Comparison of ENCODE assay signal across 10 cellular contexts in genomic region chr1:16915627-16915973, GRCh38. TPM values are rescaled to one million over a fixed set of nuclear protein-coding genes. Genes with fewer than 3 reads are reported as not detected.
DNase-seq lines count a peak whose midpoint lies in the region; ATAC-seq, FAIRE-seq and TF ChIP-seq lines count a peak whose summit lies in the region.
"Had no signal": no experiment of that assay in that cellular context is flagged by ENCODE, and none has a peak within 500 bp of the region (broad histone marks: within the 10 kb centered on the region; RNA-seq: fewer than 3 reads in every experiment).

No MANE protein-coding gene starts in this region.

- H3K27ac ChIP-seq in astrocyte (ENCODE audit: low read depth, low read length) (no peak overlapping the region), tibial nerve (no peak overlapping the region)
- H3K27ac ChIP-seq: SJCRH30 had no signal

- H3K4me2 ChIP-seq in astrocyte (ENCODE audit: low read length): no peak overlapping the region

- peaks cover 23% of the 10 kb centered on the region for H3K27me3 Mint-ChIP-seq in astrocyte (ENCODE audit: low read depth, unreplicated experiment)
- H3K27me3 Mint-ChIP-seq in nephron (ENCODE audit: low read depth): peaks cover 3% of the 10 kb centered on the region

- H3K27me3 ChIP-seq in astrocyte (ENCODE audit: insufficient read depth, low read length) (no peaks in the 10 kb centered on the region), tibial nerve (no peaks in the 10 kb centered on the region)
- H3K27me3 ChIP-seq: SJCRH30 had no signal

- no peak overlapping the region for H3K9ac ChIP-seq in astrocyte (ENCODE audit: low read length)

- in situ Hi-C loops in KBM-7 (cut with MboI; ENCODE audit: low pct_unique_long_range_greater_than_20kb, low sequenced_read_pairs): no loop called here

- 51 to 56% methylated on average over 4 of the region's 4 CpGs for WGBS in tibial nerve, 2 donors

- no peaks in the 10 kb centered on the region for H3K36me3 ChIP-seq in astrocyte (ENCODE audit: insufficient read depth, low read length)
- no peaks in the 10 kb centered on the region for H3K36me3 ChIP-seq in tibial nerve
- H3K36me3 ChIP-seq: SJCRH30 had no signal

- no peak for TF ChIP-seq EP300 in tibial nerve (IDR thresholded peaks at IDR 0.05)

- no peak overlapping the region for H2AFZ ChIP-seq in astrocyte (ENCODE audit: low read depth, low read length)

- no peak for TF ChIP-seq POLR2A in tibial nerve (IDR thresholded peaks at IDR 0.05)

- H3K4me1 Mint-ChIP-seq in astrocyte (ENCODE audit: low read depth, unreplicated experiment) (peaks cover 2% of the 10 kb centered on the region), nephron (peaks cover 9% of the 10 kb centered on the region)

- H3K9me3 Mint-ChIP-seq in astrocyte (ENCODE audit: unreplicated experiment) (no peaks in the 10 kb centered on the region), nephron (no peaks in the 10 kb centered on the region)

- H3K4me3 ChIP-seq in astrocyte (ENCODE audit: insufficient read depth, low read depth, low read length) (no peak overlapping the region), tibial nerve (no peak overlapping the region)
- H3K4me3 ChIP-seq: SJCRH30 had no signal

- H3K4me1 ChIP-seq in astrocyte (ENCODE audit: insufficient read depth, low read length) (peaks cover 8% of the 10 kb centered on the region), tibial nerve (peaks cover 0 to 26% (median 13%) of the 10 kb centered on the region in 4 donors)

- no peak for ATAC-seq in GM21515 (IDR thresholded peaks at IDR 0.05; ENCODE audit: unreplicated experiment)

- H3K9me3 ChIP-seq in astrocyte (ENCODE audit: insufficient read depth, low read depth, low read length) (no peaks in the 10 kb centered on the region), tibial nerve (no peaks in the 10 kb centered on the region)
- H3K9me3 ChIP-seq: SJCRH30 had no signal

- DNase-seq in NCI-H2171 treated with DMSO at 0.1 percent for 48 hours (lab: John Stamatoyannopoulos, UW): peak; percentile 19
- DNase-seq in NCI-H2171 (lab: John Stamatoyannopoulos, UW): no peak
- DNase-seq in KBM-7: peak; percentile 52
- no peak for DNase-seq in astrocyte (ENCODE audit: low read depth)
- DNase-seq in tibial nerve (ENCODE audit: low spot score in 2 of 2): no peak
- no peak for DNase-seq in KG1 (lab: John Stamatoyannopoulos, UW)

- no peaks in the 10 kb centered on the region for H4K20me1 ChIP-seq in astrocyte (ENCODE audit: insufficient read depth, low read length)

- FAIRE-seq in astrocyte (lab: Jason Lieb, UNC): no peak
- FAIRE-seq: islet of Langerhans had no signal

- H3K36me3 Mint-ChIP-seq in astrocyte (ENCODE audit: low read depth, unreplicated experiment) (no peaks in the 10 kb centered on the region), nephron (ENCODE audit: low read depth) (no peaks in the 10 kb centered on the region)

- peak; percentile 3 for TF ChIP-seq CTCF in astrocyte (IDR thresholded peaks at IDR 0.05; ENCODE audit: insufficient read depth, low read depth, low read length)
- TF ChIP-seq CTCF in nephron (IDR thresholded peaks at IDR 0.05; ENCODE audit: unreplicated experiment in 3 of 3): no peak
- no peak for TF ChIP-seq CTCF in tibial nerve (IDR thresholded peaks at IDR 0.05)

- H3K27ac Mint-ChIP-seq in astrocyte (ENCODE audit: unreplicated experiment) (no peak overlapping the region), nephron (peak overlapping the region; percentile 72 to 89 (median 77))

- H3K4me3 Mint-ChIP-seq in astrocyte (ENCODE audit: unreplicated experiment) (peak overlapping the region; percentile 77), nephron (peak overlapping the region; percentile 83 to 90 (median 84))

- peaks cover 3% of the 10 kb centered on the region for H3K79me2 ChIP-seq in astrocyte (ENCODE audit: insufficient read depth, low read length)

RNA-seq across cellular contexts. Expression of gene CROCC, which starts 6.1 kb away (rescaled TPM):
- total RNA-seq in astrocyte (12.1 and 15.9 TPM in 2 replicates), tibial nerve (100 to 1,000 TPM in 1 of 4 donors, 10 to 100 TPM in 3; 22.3 to 164 (median 68.4) TPM)

RNA-seq across cellular contexts. Expression of gene RNU1-2, which starts 19.8 kb away (rescaled TPM):
- total RNA-seq in astrocyte: 1,356 and 1,553 TPM in 2 replicates
- total RNA-seq in tibial nerve: under 1 TPM; under 0.01 TPM

Comparison
In these comparisons a context has a peak if more than half of its experiments do, and no peak if none do; other contexts are left out.
1. DNase-seq: peak in NCI-H2171 treated with DMSO at 0.1 percent for 48 hours (single experiment) and KBM-7 (single experiment); none in NCI-H2171 (single experiment), astrocyte (single experiment), tibial nerve (0 of 2) and KG1 (single experiment).
2. RNA of gene RNU1-2, which starts 19.8 kb away (total RNA-seq): 1,356 to 1,553 TPM in astrocyte; under 0.01 TPM in tibial nerve; every median in the first group is over 1,000 times any median in the second.